In genomic region chr17:49108318-49108717, GRCh38 we compare ENCODE assay signal across 14 cellular contexts. TPM values are rescaled to one million over a fixed set of nuclear protein-coding genes. Genes with fewer than 3 reads are reported as not detected.
DNase-seq lines count a peak whose midpoint lies in the region; TF ChIP-seq lines count a peak whose summit lies in the region.
"Had no signal": no experiment of that assay in that cellular context is flagged by ENCODE, and none has a peak within 500 bp of the region (broad histone marks: within the 10 kb centered on the region; RNA-seq: fewer than 3 reads in every experiment).

No MANE protein-coding gene starts in this region.

- no peak overlapping the region for H2BK15ac ChIP-seq in H9 (ENCODE audit: low read depth, low read length)

- H3K36me3 Mint-ChIP-seq in H9 (ENCODE audit: insufficient read depth in 1 of 3, low read depth in 3 of 3): no peaks in the 10 kb centered on the region; a peak in 1 of 7 replicates
- H3K36me3 Mint-ChIP-seq: activated naive CD8-positive, alpha-beta T cell treated with anti-CD3 and anti-CD28 coated beads, Interleukin-2, amount 10 ng/mL, durations not matched to agents 7 days and 5 days had no signal

- no peak overlapping the region for H3K14ac ChIP-seq in H9 (ENCODE audit: insufficient read depth, low read length)

- H3K18ac ChIP-seq in H9 (ENCODE audit: insufficient read length, low read depth, low read length): no peak overlapping the region

- H3K9ac ChIP-seq in H9 (ENCODE audit: extremely low read depth, insufficient read length, low read length) (no peak overlapping the region), skeletal muscle satellite cell (ENCODE audit: low read depth, low read length) (peak overlapping the region; percentile 10)

- H3K27ac Mint-ChIP-seq in H9: peak overlapping the region; percentile 76 to 94 (median 85); a peak in 5 of 7 replicates
- H3K27ac Mint-ChIP-seq: activated CD4-positive, alpha-beta T cell treated with anti-CD3 and anti-CD28 coated beads for 36 hours; activated naive CD8-positive, alpha-beta T cell treated with anti-CD3 and anti-CD28 coated beads, Interleukin-2, amount 10 ng/mL, durations not matched to agents 7 days and 5 days had no signal

- no peaks in the 10 kb centered on the region for H4K20me1 ChIP-seq in H9 (ENCODE audit: control insufficient read depth, insufficient read depth, insufficient read length)

- DNase-seq in H9 (no peak), T1000 (lab: John Stamatoyannopoulos, UW) (peak; percentile 57), fibroblast of the conjunctiva (ENCODE audit: low read depth) (peak; percentile 22), GM10248 (ENCODE audit: extremely low spot score) (no peak), DMS53 treated with DMSO at 0.1 percent for 48 hours (lab: John Stamatoyannopoulos, UW; ENCODE audit: unreplicated experiment) (no peak), NOMO-1 treated with DMSO at 0.1 percent for 48 hours (lab: John Stamatoyannopoulos, UW; ENCODE audit: unreplicated experiment) (no peak)
- DNase-seq: activated CD4-positive, alpha-beta T cell treated with anti-CD3 and anti-CD28 coated beads for 36 hours; activated naive CD8-positive, alpha-beta T cell treated with anti-CD3 and anti-CD28 coated beads, Interleukin-2, amount 10 ng/mL, durations not matched to agents 7 days and 5 days; lower lobe of right lung; SHP77 treated with DMSO at 0.1 percent for 48 hours; small intestine; stimulated activated CD8-positive, alpha-beta memory T cell treated with anti-CD3 and anti-CD28 coated beads, Interleukin-4, amount 100 ng/mL, for 48 hours had no signal

- peaks cover 8% of the 10 kb centered on the region; the same call in 1 of the 2 replicates for H3K4me1 ChIP-seq in H9 (ENCODE audit: insufficient read depth, low read length)
- H3K4me1 ChIP-seq in skeletal muscle satellite cell (ENCODE audit: control insufficient read depth, insufficient read depth, low read length): peaks cover 36% of the 10 kb centered on the region
- H3K4me1 ChIP-seq: lower lobe of right lung had no signal

- no peak overlapping the region for H2BK12ac ChIP-seq in H9 (ENCODE audit: insufficient read length, low read depth, low read length)

- H3K27me3 ChIP-seq in H9 (ENCODE audit: insufficient read depth, low read length) (no peaks in the 10 kb centered on the region), skeletal muscle satellite cell (ENCODE audit: control insufficient read depth, insufficient read depth, low read length) (peaks cover 8% of the 10 kb centered on the region)

- no peaks in the 10 kb centered on the region for H3K79me2 ChIP-seq in H9 (ENCODE audit: insufficient read depth, low read length)

- CTCF ChIA-PET in GM10248 (lab: Yijun Ruan, JAX): interaction anchor here (1.4 kb wide), 1 partner anchor 9 kb away, joined by 3 read pairs; no protein-coding TSS in a partner anchor

- no peak overlapping the region for H3K23ac ChIP-seq in H9 (ENCODE audit: insufficient read length, low read depth, low read length)

- no peak overlapping the region for H3K56ac ChIP-seq in H9 (ENCODE audit: insufficient read length, low read depth, low read length)

- H2AFZ ChIP-seq in H9 (ENCODE audit: low read length): no peak overlapping the region

- no peaks in the 10 kb centered on the region; a peak in 1 of 5 replicates for H3K9me3 Mint-ChIP-seq in H9
- H3K9me3 Mint-ChIP-seq: activated naive CD8-positive, alpha-beta T cell treated with anti-CD3 and anti-CD28 coated beads, Interleukin-2, amount 10 ng/mL, durations not matched to agents 7 days and 5 days had no signal

- peaks cover 2% of the 10 kb centered on the region; the same call in 1 of the 2 replicates for H3K27me3 Mint-ChIP-seq in H9 (ENCODE audit: low read depth)

- H2BK120ac ChIP-seq in H9 (ENCODE audit: low read depth, low read length, poor library complexity, severe bottlenecking): no peak overlapping the region

- peaks cover 32 to 34% of the 10 kb centered on the region in 2 experiments for H3K4me1 Mint-ChIP-seq in H9
- H3K4me1 Mint-ChIP-seq: activated CD4-positive, alpha-beta T cell treated with anti-CD3 and anti-CD28 coated beads for 36 hours had no signal

- H2BK20ac ChIP-seq in H9 (ENCODE audit: low read depth, low read length, poor library complexity, severe bottlenecking): no peak overlapping the region

- H4K5ac ChIP-seq in H9 (ENCODE audit: insufficient read length, low read depth, low read length): no peak overlapping the region

- POLR2A ChIA-PET in GM10248 (lab: Yijun Ruan, JAX): no interaction called here

- H3K27ac ChIP-seq in H9 (ENCODE audit: insufficient read length, low read depth, low read length): no peak overlapping the region
- H3K27ac ChIP-seq: epithelial cell of prostate, lower lobe of right lung had no signal

- H3K36me3 ChIP-seq in skeletal muscle satellite cell (ENCODE audit: insufficient read depth, low read length): no peaks in the 10 kb centered on the region
- H3K36me3 ChIP-seq: lower lobe of right lung had no signal

- TF ChIP-seq CTCF in H9 (conservative IDR thresholded peaks at IDR 0.05) (no peak), GM10248 (IDR thresholded peaks at IDR 0.05; ENCODE audit: control extremely low read depth, extremely low read depth, low read depth, missing control alignments) (no peak)

- no peaks in the 10 kb centered on the region for H3K79me1 ChIP-seq in H9 (ENCODE audit: insufficient read depth, low read depth, low read length, poor library complexity, severe bottlenecking)

- H3K4me2 ChIP-seq in H9 (ENCODE audit: insufficient read depth, insufficient read length, low read length): no peak overlapping the region
- peak overlapping the region; percentile 46 for H3K4me2 ChIP-seq in skeletal muscle satellite cell (ENCODE audit: low read length)

- H3T11ph ChIP-seq in H9 (ENCODE audit: low read length): no peak overlapping the region

- H2AK5ac ChIP-seq in H9 (ENCODE audit: insufficient read length, low read length): no peak overlapping the region

- H3K9me3 ChIP-seq in H9 (ENCODE audit: control insufficient read depth, low read depth, low read length): no peaks in the 10 kb centered on the region
- H3K9me3 ChIP-seq in skeletal muscle satellite cell (replicated peaks; ENCODE audit: low read length): no peaks in the 10 kb centered on the region
- H3K9me3 ChIP-seq: lower lobe of right lung had no signal

- H3K4me3 ChIP-seq in skeletal muscle satellite cell (ENCODE audit: low read length): no peak overlapping the region
- H3K4me3 ChIP-seq: lower lobe of right lung had no signal

- H3K23me2 ChIP-seq in H9 (ENCODE audit: insufficient read length, low read depth, low read length, poor library complexity, severe bottlenecking): no peaks in the 10 kb centered on the region

- H2BK5ac ChIP-seq in H9 (ENCODE audit: insufficient read length, low read length): no peak overlapping the region

- H3K4ac ChIP-seq in H9 (ENCODE audit: low read depth, low read length): no peak overlapping the region

- H4K8ac ChIP-seq in H9 (replicated peaks; ENCODE audit: insufficient read length, low read depth, low read length): no peak overlapping the region

- no CpG with 5 or more reads among the region's 3 CpGs for WGBS in H9 (ENCODE audit: extremely low coverage, insufficient read length, low lambda C conversion rate)

- H4K91ac ChIP-seq in H9 (ENCODE audit: insufficient read length, low read depth, low read length): no peak overlapping the region

- peak overlapping the region; percentile 1 to 25; a peak in 3 of 5 replicates for H3K4me3 Mint-ChIP-seq in H9
- H3K4me3 Mint-ChIP-seq: activated CD4-positive, alpha-beta T cell treated with anti-CD3 and anti-CD28 coated beads for 36 hours; activated naive CD8-positive, alpha-beta T cell treated with anti-CD3 and anti-CD28 coated beads, Interleukin-2, amount 10 ng/mL, durations not matched to agents 7 days and 5 days had no signal

RNA-seq across cellular contexts. Expression of gene B4GALNT2, which starts 24.3 kb away (rescaled TPM):
- not detected in 2 replicates for total RNA-seq in H9 (2021)
- total RNA-seq in skeletal muscle satellite cell (2012; rRNA removed): under 0.01 TPM in 1 of 2 replicates, not detected in the other
- total RNA-seq: activated naive CD8-positive, alpha-beta T cell treated with anti-CD3 and anti-CD28 coated beads, Interleukin-2, amount 10 ng/mL, durations not matched to agents 7 days and 5 days had no signal

Comparison
In these comparisons a context has a peak if more than half of its experiments do, and no peak if none do; other contexts are left out.
1. DNase-seq: peak in T1000 (single experiment) and fibroblast of the conjunctiva (single experiment); none in H9 (single experiment), GM10248 (single experiment), DMS53 treated with DMSO at 0.1 percent for 48 hours (single experiment) and NOMO-1 treated with DMSO at 0.1 percent for 48 hours (single experiment).